10 cellular contexts compared by ENCODE assay signal in the genomic region with DNA sequence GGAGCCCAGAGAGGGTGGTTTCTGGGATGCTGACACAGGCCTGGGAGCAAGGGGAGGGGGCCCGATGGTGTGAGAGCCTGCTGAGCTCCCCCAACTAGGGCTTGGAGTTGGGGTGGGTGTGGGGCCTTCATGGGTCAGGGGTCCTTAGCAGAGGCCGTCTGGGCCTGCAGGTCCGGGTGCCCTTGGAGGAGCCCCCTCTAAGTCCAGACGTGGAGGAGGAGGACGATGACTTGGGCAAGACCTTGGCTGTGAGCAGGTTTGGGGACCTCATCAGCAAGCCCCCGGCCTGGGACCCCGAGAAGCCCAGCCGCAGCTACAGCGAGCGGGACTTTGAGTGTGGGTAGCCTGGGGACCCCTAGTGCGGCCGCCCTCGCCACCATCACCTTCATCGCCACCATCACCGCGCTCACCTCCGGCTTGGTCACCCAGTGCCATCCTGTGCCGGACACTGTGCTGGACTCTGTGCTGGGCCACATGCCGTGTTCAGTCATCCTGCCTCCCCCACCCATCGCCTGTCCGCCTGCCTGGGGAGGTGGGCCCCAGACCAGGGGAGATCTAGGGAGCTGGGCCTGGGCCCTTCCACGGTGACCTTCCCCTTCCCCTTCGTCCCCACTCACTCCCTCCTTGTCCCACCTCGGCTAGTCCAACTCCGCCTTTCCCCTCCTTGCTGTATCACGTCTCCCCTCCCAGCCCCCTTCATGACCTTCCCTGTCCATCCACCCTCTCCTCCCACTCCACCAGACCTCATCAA. TPM values are rescaled to one million over a fixed set of nuclear protein-coding genes. Genes with fewer than 3 reads are reported as not detected.
A peak's percentile ranks its signal among the peaks of the same experiment; 100 is the strongest.
DNase-seq lines count a peak whose midpoint lies in the region; ATAC-seq and TF ChIP-seq lines count a peak whose summit lies in the region.
"Had no signal": no experiment of that assay in that cellular context is flagged by ENCODE, and none has a peak within 500 bp of the region (broad histone marks: within the 10 kb centered on the region; RNA-seq: fewer than 3 reads in every experiment).

No MANE protein-coding gene starts in this region.

- WGBS in right lobe of liver (ENCODE audit: insufficient coverage, low coverage, low lambda C conversion rate, missing lambda C conversion rate), result 72% methylated on average over 5 of the region's 26 CpGs

- no peaks in the 10 kb centered on the region for H4K20me1 ChIP-seq in OCI-LY3 (ENCODE audit: insufficient read depth, low read length)

- peak overlapping the region; percentile 82 for H3K4me2 ChIP-seq in OCI-LY3 (ENCODE audit: low read length)

- no peak for TF ChIP-seq POLR2A in right lobe of liver (IDR thresholded peaks at IDR 0.05)

- intact Hi-C loops in right lobe of liver (cut with DNase I), result no loop called here

- H3K27ac ChIP-seq in OCI-LY3 (ENCODE audit: low read length), result no peak overlapping the region
- H3K27ac ChIP-seq in coronary artery, result no peak overlapping the region
- H3K27ac ChIP-seq in right lobe of liver, result no peak overlapping the region
- no peak overlapping the region for H3K27ac ChIP-seq in thoracic aorta

- no peak for TF ChIP-seq CTCF in OCI-LY3 (IDR thresholded peaks at IDR 0.05; ENCODE audit: low read depth, low read length)
- TF ChIP-seq CTCF in coronary artery (IDR thresholded peaks at IDR 0.05), result no peak
- no peak for TF ChIP-seq CTCF in right lobe of liver (IDR thresholded peaks at IDR 0.05)
- no peak for TF ChIP-seq CTCF in thoracic aorta (IDR thresholded peaks at IDR 0.05)

- no peaks in the 10 kb centered on the region for H3K9me3 ChIP-seq in OCI-LY3 (ENCODE audit: insufficient read depth, low read length)
- H3K9me3 ChIP-seq in right lobe of liver, result no peaks in the 10 kb centered on the region
- no peaks in the 10 kb centered on the region for H3K9me3 ChIP-seq in thoracic aorta

- peak overlapping the region; percentile 43; the same call in 1 of the 2 replicates for H3K9ac ChIP-seq in OCI-LY3 (ENCODE audit: low read length)

- H2AFZ ChIP-seq in OCI-LY3 (ENCODE audit: low read depth, low read length), result peak overlapping the region; percentile 65; the same call in 1 of the 2 replicates

- H3K27me3 ChIP-seq in OCI-LY3 (ENCODE audit: low read depth, low read length) (peaks cover 12% of the 10 kb centered on the region), right lobe of liver (peaks cover 0 to 5% of the 10 kb centered on the region in 2 donors), thoracic aorta (replicated peaks; ENCODE audit: insufficient read depth) (no peaks in the 10 kb centered on the region)

- H3K4me3 ChIP-seq in OCI-LY3 (ENCODE audit: low read length), result peak overlapping the region; percentile 82
- H3K4me3 ChIP-seq in coronary artery, result peak overlapping the region; percentile 79
- H3K4me3 ChIP-seq in right lobe of liver, result no peak overlapping the region
- peak overlapping the region; percentile 74 for H3K4me3 ChIP-seq in thoracic aorta

- ATAC-seq in right lobe of liver (no peak), thoracic aorta (ENCODE audit: insufficient number of reproducible peaks, low FRiP score, low read depth) (no peak), GM21723 (IDR thresholded peaks at IDR 0.05; ENCODE audit: unreplicated experiment) (no peak), GM21447 (IDR thresholded peaks at IDR 0.05; ENCODE audit: unreplicated experiment) (no peak)

- H3K36me3 ChIP-seq in OCI-LY3 (replicated peaks; ENCODE audit: low read depth, low read length) (no peaks in the 10 kb centered on the region), right lobe of liver (no peaks in the 10 kb centered on the region), thoracic aorta (no peaks in the 10 kb centered on the region)

- no peaks in the 10 kb centered on the region for H3K79me2 ChIP-seq in OCI-LY3 (ENCODE audit: low read length)

- DNase-seq in coronary artery (ENCODE audit: low spot score) (no peak), right lobe of liver (peak in 2 of 3 donors; percentile 16 to 49), thoracic aorta (ENCODE audit: low spot score) (no peak), A172 (ENCODE audit: low spot score) (no peak), LoVo (ENCODE audit: low spot score) (no peak)
- DNase-seq: activated CD8-positive, alpha-beta memory T cell treated with anti-CD3 and anti-CD28 coated beads for 24 hours; dermis blood vessel endothelial cell had no signal

- no peaks in the 10 kb centered on the region for H3K4me1 ChIP-seq in OCI-LY3 (ENCODE audit: low read length)
- H3K4me1 ChIP-seq in right lobe of liver, result no peaks in the 10 kb centered on the region
- H3K4me1 ChIP-seq in thoracic aorta (ENCODE audit: control insufficient read depth in 1 of 2, low read depth in 2 of 2), result peaks cover 3 to 7% of the 10 kb centered on the region in 2 donors

RNA-seq across cellular contexts. Expression of gene SLC4A3, which starts 1.0 kb away (rescaled TPM):
- under 1 TPM in 5 of 6 experiments, not detected in 1; 0.14 to 0.42 (median 0.27) TPM for total RNA-seq in right lobe of liver
- 1 to 10 TPM; 5.6 to 6.5 TPM for total RNA-seq in thoracic aorta
- total RNA-seq in A172 (2014; rRNA removed; shearing (Covaris generic)), result 10.9 and 11.4 TPM in 2 replicates

RNA-seq across cellular contexts. Expression of gene STK11IP, which starts 30.8 kb away (rescaled TPM):
- total RNA-seq in right lobe of liver (10 to 100 TPM in 1 of 6 experiments, 1 to 10 TPM in 5; 3.6 to 10.8 (median 6.6) TPM), thoracic aorta (10 to 100 TPM; 20.0 to 25.3 TPM)
- total RNA-seq in A172 (2014; rRNA removed; shearing (Covaris generic)), result 15.3 and 15.4 TPM in 2 replicates

RNA-seq across cellular contexts. Expression of gene INHA, which starts 56.3 kb away (rescaled TPM):
- total RNA-seq in right lobe of liver, result not detected
- total RNA-seq in thoracic aorta, result 1 to 10 TPM; 1.2 to 1.6 TPM
- 0.86 TPM in 1 of 2 replicates, not detected in the other for total RNA-seq in A172 (2014; rRNA removed; shearing (Covaris generic))
- total RNA-seq: dermis blood vessel endothelial cell had no signal

RNA-seq across cellular contexts. Expression of gene OBSL1, which starts 57.1 kb away (rescaled TPM):
- total RNA-seq in right lobe of liver, result 10 to 100 TPM; 27.0 to 42.5 (median 39.4) TPM
- total RNA-seq in thoracic aorta, result 100 to 1,000 TPM in 1 of 2 donors, 10 to 100 TPM in 1; 88.7 to 151 TPM
- 119 and 130 TPM in 2 replicates for total RNA-seq in A172 (2014; rRNA removed; shearing (Covaris generic))

Comparison
In these comparisons a context has a peak if more than half of its experiments do, and no peak if none do; other contexts are left out.
1. H3K4me3 ChIP-seq: peak in OCI-LY3 (single experiment), coronary artery (single experiment) and thoracic aorta (single experiment); none in right lobe of liver (0 of 3).
2. DNase-seq: peak in right lobe of liver (2 of 3); none in coronary artery (single experiment), thoracic aorta (single experiment), A172 (single experiment) and LoVo (single experiment).